Comparison of ENCODE assay signal across 9 cellular contexts in genomic region chrX:40093586-40093985, GRCh38. TPM values are rescaled to one million over a fixed set of nuclear protein-coding genes. Genes with fewer than 3 reads are reported as not detected.
DNase-seq lines count a peak whose midpoint lies in the region; ATAC-seq and TF ChIP-seq lines count a peak whose summit lies in the region.
"Had no signal": no experiment of that assay in that cellular context is flagged by ENCODE, and none has a peak within 500 bp of the region (broad histone marks: within the 10 kb centered on the region; RNA-seq: fewer than 3 reads in every experiment).

No MANE protein-coding gene starts in this region.

- H3K36me3 ChIP-seq in Loucy (ENCODE audit: insufficient read depth, low read length) (no peaks in the 10 kb centered on the region), mammary epithelial cell (ENCODE audit: insufficient read depth, low read length) (no peaks in the 10 kb centered on the region)

- intact Hi-C loops in mammary epithelial cell (cut with micrococcal nuclease), result no loop called here

- H3K4me1 Mint-ChIP-seq in natural killer cell treated with Interleukin-12 subunit alpha and Interleukin-12 subunit beta and Interleukin-15 and Interleukin-18, amount 100 ng/mL, for 72 hours (ENCODE audit: low read depth in 2 of 2), result peaks cover 37 to 38% of the 10 kb centered on the region in 2 donors

- ATAC-seq in natural killer cell treated with Interleukin-12 subunit alpha and Interleukin-12 subunit beta and Interleukin-15 and Interleukin-18, amount 100 ng/mL, for 72 hours, result no peak
- ATAC-seq in GM21381 (IDR thresholded peaks at IDR 0.05; ENCODE audit: unreplicated experiment), result no peak

- H3K27ac ChIP-seq in C4-2B, result peak overlapping the region; percentile 87
- peak overlapping the region in 1 of 2 donors; percentile 87 for H3K27ac ChIP-seq in coronary artery
- H3K27ac ChIP-seq in mammary epithelial cell (ENCODE audit: insufficient read depth, low read depth, low read length), result no peak overlapping the region

- in situ Hi-C loops in mammary epithelial cell (cut with MboI; ENCODE audit: low sequenced_read_pairs in 2 of 2), result no loop called here

- CTCF ChIA-PET in mammary epithelial cell (lab: Charles Lee; ENCODE audit: low non-redundant PET), result no interaction called here

- no peak for TF ChIP-seq CTCF in C4-2B (conservative IDR thresholded peaks at IDR 0.05)
- no peak for TF ChIP-seq CTCF in Loucy (conservative IDR thresholded peaks at IDR 0.05; ENCODE audit: low read length)
- TF ChIP-seq CTCF in coronary artery (IDR thresholded peaks at IDR 0.05), result no peak
- no peak for TF ChIP-seq CTCF in mammary epithelial cell (conservative IDR thresholded peaks at IDR 0.05 in 1 of 2, IDR thresholded peaks at IDR 0.05 in 1 of 2; ENCODE audit: extremely low read depth in 1 of 2, insufficient read depth in 1 of 2, low read depth in 1 of 2, low read length in 2 of 2)

- H2AFZ ChIP-seq in Loucy (ENCODE audit: low read length) (no peak overlapping the region), mammary epithelial cell (ENCODE audit: low read depth, low read length) (no peak overlapping the region)

- H3K27me3 Mint-ChIP-seq in natural killer cell treated with Interleukin-12 subunit alpha and Interleukin-12 subunit beta and Interleukin-15 and Interleukin-18, amount 100 ng/mL, for 72 hours, result peaks cover 0 to 18% of the 10 kb centered on the region in 2 donors

- no peaks in the 10 kb centered on the region for H3K9me3 ChIP-seq in Loucy (ENCODE audit: insufficient read depth, low read depth, low read length)
- H3K9me3 ChIP-seq in mammary epithelial cell (replicated peaks; ENCODE audit: insufficient read depth, low read length), result no peaks in the 10 kb centered on the region

- 48% methylated on average over 6 of the region's 10 CpGs for WGBS in mammary epithelial cell (ENCODE audit: low coverage, missing lambda C conversion rate)

- H4K20me1 ChIP-seq in Loucy (ENCODE audit: insufficient read depth, low read length, poor library complexity, severe bottlenecking), result peaks cover 72% of the 10 kb centered on the region
- H4K20me1 ChIP-seq in mammary epithelial cell (ENCODE audit: insufficient read depth, low read length), result peaks cover 5% of the 10 kb centered on the region

- H3K4me2 ChIP-seq in Loucy (ENCODE audit: low read depth, low read length, poor library complexity, severe bottlenecking), result peak overlapping the region; percentile 91
- no peak overlapping the region for H3K4me2 ChIP-seq in mammary epithelial cell (ENCODE audit: insufficient read depth, low read depth, low read length)

- H3K9me3 Mint-ChIP-seq in natural killer cell treated with Interleukin-12 subunit alpha and Interleukin-12 subunit beta and Interleukin-15 and Interleukin-18, amount 100 ng/mL, for 72 hours, result no peaks in the 10 kb centered on the region

- peaks cover 93% of the 10 kb centered on the region for H3K79me2 ChIP-seq in Loucy (ENCODE audit: insufficient read depth, low read length)
- H3K79me2 ChIP-seq in mammary epithelial cell (ENCODE audit: insufficient read depth, low read length), result peaks cover 37% of the 10 kb centered on the region

- DNase-seq in coronary artery (ENCODE audit: low spot score) (no peak), mammary epithelial cell (no peak), NCI-H2107 (lab: John Stamatoyannopoulos, UW) (no peak)
- DNase-seq in natural killer cell treated with Interleukin-12 subunit alpha and Interleukin-12 subunit beta and Interleukin-15 and Interleukin-18, amount 100 ng/mL, for 72 hours (ENCODE audit: low spot score), result no peak
- DNase-seq in stimulated activated CD4-positive, alpha-beta T cell treated with anti-CD3 and anti-CD28 coated beads, Interleukin-4, amount 100 ng/mL, for 24 hours, result no peak
- DNase-seq: NCI-H1048 had no signal

- peak overlapping the region; percentile 94 for H3K4me3 Mint-ChIP-seq in natural killer cell treated with Interleukin-12 subunit alpha and Interleukin-12 subunit beta and Interleukin-15 and Interleukin-18, amount 100 ng/mL, for 72 hours

- peak overlapping the region; percentile 88 for H3K9ac ChIP-seq in Loucy (ENCODE audit: low read depth, low read length, poor library complexity, severe bottlenecking)
- no peak overlapping the region for H3K9ac ChIP-seq in mammary epithelial cell (ENCODE audit: insufficient read depth, low read length)

- H3K27me3 ChIP-seq in Loucy (ENCODE audit: insufficient read depth, low read length, poor library complexity, severe bottlenecking), result no peaks in the 10 kb centered on the region
- H3K27me3 ChIP-seq in mammary epithelial cell (ENCODE audit: insufficient read depth, low read length), result peaks cover 38% of the 10 kb centered on the region

- peaks cover 19% of the 10 kb centered on the region for H3K4me1 ChIP-seq in Loucy (ENCODE audit: insufficient read depth, low read length, poor library complexity, severe bottlenecking)
- peaks cover 22% of the 10 kb centered on the region for H3K4me1 ChIP-seq in mammary epithelial cell (ENCODE audit: insufficient read depth, low read length)

- no TSS peak for BruUV-seq in mammary epithelial cell (replicated peaks; lab: Mats Ljungman, UMichigan)

- no peaks in the 10 kb centered on the region for H3F3A ChIP-seq in Loucy (ENCODE audit: low read depth)

- H3K4me3 ChIP-seq in Loucy (ENCODE audit: low read length, poor library complexity, severe bottlenecking) (peak overlapping the region; percentile 81), coronary artery (peak overlapping the region; percentile 88), mammary epithelial cell (replicated peaks in 1 of 3; ENCODE audit: insufficient read depth in 1 of 3, low read depth in 2 of 3, low read length in 3 of 3) (no peak overlapping the region)

- H3K9me2 ChIP-seq in Loucy (replicated peaks; ENCODE audit: low read depth, low read length), result no peaks in the 10 kb centered on the region

- H3K36me3 Mint-ChIP-seq in natural killer cell treated with Interleukin-12 subunit alpha and Interleukin-12 subunit beta and Interleukin-15 and Interleukin-18, amount 100 ng/mL, for 72 hours, result no peaks in the 10 kb centered on the region

- dilution Hi-C loops in mammary epithelial cell (cut with HindIII; ENCODE audit: low sequenced_read_pairs), result no loop called here

- no peak overlapping the region for H3K27ac Mint-ChIP-seq in natural killer cell treated with Interleukin-12 subunit alpha and Interleukin-12 subunit beta and Interleukin-15 and Interleukin-18, amount 100 ng/mL, for 72 hours

RNA-seq across cellular contexts. Expression of gene BCOR, which starts 4.2 kb away (rescaled TPM):
- 10 to 100 TPM; 52.3 to 56.7 TPM for total RNA-seq in natural killer cell treated with Interleukin-12 subunit alpha and Interleukin-12 subunit beta and Interleukin-15 and Interleukin-18, amount 100 ng/mL, for 72 hours
- total RNA-seq in mammary epithelial cell, result 1 to 10 TPM; 7.2 to 9.2 TPM
- polyA plus RNA-seq in mammary epithelial cell, result 1.8 TPM
- polyA minus RNA-seq in mammary epithelial cell, result 33.0 TPM

Comparison
In these comparisons a context has a peak if more than half of its experiments do, and no peak if none do; other contexts are left out.
1. H3K4me3 ChIP-seq: peak in Loucy (single experiment) and coronary artery (single experiment); none in mammary epithelial cell (0 of 3).
2. RNA of gene BCOR, which starts 4.2 kb away (total RNA-seq): 52.3 to 56.7 TPM in natural killer cell treated with Interleukin-12 subunit alpha and Interleukin-12 subunit beta and Interleukin-15 and Interleukin-18, amount 100 ng/mL, for 72 hours; 7.2 to 9.2 TPM in mammary epithelial cell; every median in the first group is over 4 times any median in the second.